In the genomic region with DNA sequence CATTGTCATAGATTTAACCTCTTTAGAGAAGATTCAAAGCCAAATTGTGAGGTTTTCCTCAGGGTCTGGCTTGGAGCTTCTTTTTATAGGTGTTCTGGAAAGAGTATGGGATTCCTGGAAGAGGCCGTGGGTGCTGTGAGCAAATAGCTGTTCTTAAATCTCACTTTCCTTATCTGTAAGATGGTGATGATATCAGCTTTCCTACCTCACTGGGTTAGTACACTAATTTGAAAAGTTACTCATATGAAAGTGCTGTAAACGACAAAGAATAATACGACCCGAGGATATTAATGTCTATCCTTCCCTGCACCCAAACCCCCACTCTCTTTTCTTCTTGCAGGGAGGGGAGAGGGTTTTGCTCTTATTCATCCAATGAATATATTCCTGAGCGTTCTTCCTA, we compare ENCODE assay signal across 21 cellular contexts.
"Had no signal": no experiment of that assay in that cellular context is flagged by ENCODE, and none has a peak within 500 bp of the region (broad histone marks: within the 10 kb centered on the region; RNA-seq: fewer than 3 reads in every experiment).

No MANE protein-coding gene starts in this region.

- H3K9me3 ChIP-seq: colonic mucosa, esophagus squamous epithelium, left lung, lower lobe of right lung, spleen, suprapubic skin, thyroid gland, upper lobe of left lung, uterus had no signal

- H3K9me3 Mint-ChIP-seq: immature natural killer cell, memory B cell, neural crest cell had no signal

- H3K27me3 ChIP-seq: colonic mucosa, esophagus squamous epithelium, left lung, spleen, suprapubic skin, thyroid gland, upper lobe of left lung, uterus had no signal

- H3K4me3 ChIP-seq: colonic mucosa, esophagus squamous epithelium, left lung, lower lobe of right lung, spleen, suprapubic skin, thyroid gland, upper lobe of left lung, uterus had no signal

- H3K4me1 Mint-ChIP-seq: immature natural killer cell, neural crest cell had no signal

- DNase-seq: colonic mucosa; dermis blood vessel endothelial cell; esophagus squamous epithelium; foreskin fibroblast; immature natural killer cell; left lung; lower lobe of right lung; midbrain; posterior cingulate gyrus; spleen; stimulated activated CD4-positive, alpha-beta T cell treated with anti-CD3 and anti-CD28 coated beads, Interleukin-15, amount 100 ng/mL, for 24 hours; stimulated activated CD4-positive, alpha-beta T cell treated with anti-CD3 and anti-CD28 coated beads, Interleukin-1b, Interleukin-23, amount 100 ng/mL, for 48 hours; stimulated activated CD4-positive, alpha-beta T cell treated with anti-CD3 and anti-CD28 coated beads, Interleukin-4, amount 100 ng/mL, for 24 hours; stimulated activated naive CD4-positive, alpha-beta T cell; thyroid gland; upper lobe of left lung; uterus had no signal

- H3K36me3 Mint-ChIP-seq: immature natural killer cell, memory B cell had no signal

- H3K4me3 Mint-ChIP-seq: immature natural killer cell, memory B cell, neural crest cell had no signal

- H3K27ac ChIP-seq: colonic mucosa, esophagus squamous epithelium, left lung, lower lobe of right lung, spleen, suprapubic skin, thyroid gland, upper lobe of left lung, uterus had no signal

- ATAC-seq: left lung, lower lobe of right lung, sciatic nerve had no signal

- H3K36me3 ChIP-seq: colonic mucosa, esophagus squamous epithelium, left lung, lower lobe of right lung, spleen, suprapubic skin, thyroid gland, upper lobe of left lung, uterus had no signal

- H3K4me1 ChIP-seq: colonic mucosa, left lung, lower lobe of right lung, suprapubic skin, thyroid gland, upper lobe of left lung, uterus had no signal

- H3K27ac Mint-ChIP-seq: memory B cell had no signal
